In genomic region chr9:70419546-70420266, GRCh38 we compare ENCODE assay signal across 1 cellular context.
A peak's percentile ranks its signal among the peaks of the same experiment; 100 is the strongest.
TF ChIP-seq lines count a peak whose summit lies in the region.

No MANE protein-coding gene starts in this region.

TF ChIP-seq in HepG2, 621 proteins besides CTCF, POLR2A, EP300 and RAD21 (continued from another document and continues in another):
- TF ChIP-seq ZXDC (CRISPR knock-in tag; IDR thresholded peaks at IDR 0.05) (no peak), ZNF644 (CRISPR knock-in tag; IDR thresholded peaks at IDR 0.05; ENCODE audit: low read depth) (no peak), CEBPB (IDR thresholded peaks at IDR 0.05; ENCODE audit: borderline replicate concordance, low read depth, low read length) (peak; percentile 68; the same call in 1 of the 2 replicates), ZNF652 (CRISPR knock-in tag; IDR thresholded peaks at IDR 0.05; ENCODE audit: borderline replicate concordance, low read depth) (no peak), ZNF781 (CRISPR knock-in tag; IDR thresholded peaks at IDR 0.05; ENCODE audit: borderline replicate concordance, not compliant biosample characterization) (no peak), STAT5B (CRISPR knock-in tag; IDR thresholded peaks at IDR 0.05) (no peak), ZFP1 (CRISPR knock-in tag; IDR thresholded peaks at IDR 0.05) (0 out of 2 replicates have a peak, but pooled peaks have one; percentile 38), ZNF549 (CRISPR knock-in tag; IDR thresholded peaks at IDR 0.05) (no peak), ZBTB34 (CRISPR knock-in tag; IDR thresholded peaks at IDR 0.05) (0 out of 2 replicates have a peak, but pooled peaks have one; percentile 31), ZNF484 (CRISPR knock-in tag; IDR thresholded peaks at IDR 0.05; ENCODE audit: borderline replicate concordance, low read depth) (no peak), POGK (CRISPR knock-in tag; conservative IDR thresholded peaks at IDR 0.05) (no peak), ZBTB2 (CRISPR knock-in tag; IDR thresholded peaks at IDR 0.05; ENCODE audit: low read depth) (no peak), ZNF431 (CRISPR knock-in tag; IDR thresholded peaks at IDR 0.05; ENCODE audit: borderline replicate concordance, low read depth) (no peak), GPN1 (CRISPR knock-in tag; IDR thresholded peaks at IDR 0.05; ENCODE audit: borderline replicate concordance) (no peak), BRD4 (CRISPR knock-in tag; IDR thresholded peaks at IDR 0.05) (0 out of 2 replicates have a peak, but pooled peaks have one; percentile 9), ZNF749 (CRISPR knock-in tag; IDR thresholded peaks at IDR 0.05; ENCODE audit: borderline replicate concordance) (no peak), GTF3A (CRISPR knock-in tag; conservative IDR thresholded peaks at IDR 0.05) (no peak), HNRNPLL (IDR thresholded peaks at IDR 0.05; ENCODE audit: low read depth, low read length, poor library complexity, severe bottlenecking) (no peak), ZNF318 (CRISPR knock-in tag; IDR thresholded peaks at IDR 0.05) (no peak), PAWR (CRISPR knock-in tag; IDR thresholded peaks at IDR 0.05; ENCODE audit: borderline replicate concordance) (no peak), TCF12 (IDR thresholded peaks at IDR 0.05) (no peak), TCF12 (CRISPR knock-in tag; IDR thresholded peaks at IDR 0.05) (no peak), MAFF (IDR thresholded peaks at IDR 0.05; ENCODE audit: low read depth, low read length) (no peak; the same call in 1 of the 2 replicates), NKX3-1 (CRISPR knock-in tag; IDR thresholded peaks at IDR 0.05) (no peak), ZNF317 (CRISPR knock-in tag; IDR thresholded peaks at IDR 0.05) (no peak), SP140L (CRISPR knock-in tag; IDR thresholded peaks at IDR 0.05; ENCODE audit: borderline replicate concordance) (no peak), ZNF770 (CRISPR knock-in tag; IDR thresholded peaks at IDR 0.05) (0 out of 2 replicates have a peak, but pooled peaks have one; percentile 15), DRAP1 (CRISPR knock-in tag; IDR thresholded peaks at IDR 0.05) (0 out of 2 replicates have a peak, but pooled peaks have one; percentile 35), MTA1 (CRISPR knock-in tag; IDR thresholded peaks at IDR 0.05; ENCODE audit: borderline replicate concordance) (no peak), ZNF615 (CRISPR knock-in tag; IDR thresholded peaks at IDR 0.05; ENCODE audit: borderline replicate concordance) (0 out of 2 replicates have a peak, but pooled peaks have one; percentile 70), ZNF503 (CRISPR knock-in tag; IDR thresholded peaks at IDR 0.05) (peak; percentile 24; the same call in 1 of the 2 replicates), SALL2 (CRISPR knock-in tag; IDR thresholded peaks at IDR 0.05) (no peak), NBN (conservative IDR thresholded peaks at IDR 0.05) (no peak), ZNF597 (CRISPR knock-in tag; IDR thresholded peaks at IDR 0.05) (no peak)
